In genomic region chr1:41875487-41875886, GRCh38 we compare ENCODE assay signal across 25 cellular contexts. TPM values are rescaled to one million over a fixed set of nuclear protein-coding genes. Genes with fewer than 3 reads are reported as not detected.
DNase-seq lines count a peak whose midpoint lies in the region; ATAC-seq, FAIRE-seq and TF ChIP-seq lines count a peak whose summit lies in the region.
"Had no signal": no experiment of that assay in that cellular context is flagged by ENCODE, and none has a peak within 500 bp of the region (broad histone marks: within the 10 kb centered on the region; RNA-seq: fewer than 3 reads in every experiment).

No MANE protein-coding gene starts in this region.

- H3K27me3 ChIP-seq in K562 (ENCODE audit: control insufficient read depth in 2 of 2, insufficient read depth in 2 of 2, low read length in 2 of 2) (peaks cover 10 to 26% of the 10 kb centered on the region in 2 experiments; a peak in 3 of 5 replicates), right atrium auricular region (no peaks in the 10 kb centered on the region), psoas muscle (ENCODE audit: insufficient read depth in 3 of 3, low read length in 2 of 3) (no peaks in the 10 kb centered on the region), dorsolateral prefrontal cortex (no peaks in the 10 kb centered on the region)
- H3K27me3 ChIP-seq: MG63, ovary, Peyer's patch had no signal

- FAIRE-seq in K562 (lab: Jason Lieb, UNC), result no peak
- FAIRE-seq: small intestine, urothelium cell line had no signal

- DNase-seq in activated CD8-positive, alpha-beta memory T cell treated with anti-CD3 and anti-CD28 coated beads, Interleukin-2, amount 50 U/mL, for 48 hours, result peak; percentile 42
- no peak for DNase-seq in activated CD8-positive, alpha-beta memory T cell treated with anti-CD3 and anti-CD28 coated beads, Interleukin-2, amount 50 U/mL, for 4 hours
- DNase-seq in K562 (ENCODE audit: extremely low read depth in 1 of 4, low spot score in 3 of 4) (no peak), right atrium auricular region (ENCODE audit: low spot score) (no peak), psoas muscle (peak in 1 of 2 donors; percentile 80), dorsolateral prefrontal cortex (no peak)
- DNase-seq: activated CD8-positive, alpha-beta T cell treated with anti-CD3 and anti-CD28 coated beads for 36 hours; activated effector memory CD4-positive, alpha-beta T cell treated with anti-CD3 and anti-CD28 coated beads, Interleukin-2, amount 50 U/mL, for 16 hours; activated naive CD8-positive, alpha-beta T cell treated with anti-CD3 and anti-CD28 coated beads, Interleukin-2, amount 50 U/mL, for 24 hours; Calu3; DMS79 treated with DMSO at 0.1 percent for 48 hours; MG63; NCI-H2029; NCI-H526 treated with DMSO at 0.1 percent for 48 hours; Peyer's patch; retina; SIG-M5; small intestine; stimulated activated naive CD4-positive, alpha-beta T cell had no signal

- in situ Hi-C loops in K562 (cut with MboI), result no loop called here

- ATAC-seq in K562 (peak; percentile 61), psoas muscle (peak; percentile 56 to 96 (median 88)), HG03354 (IDR thresholded peaks at IDR 0.05; ENCODE audit: poor library complexity, severe bottlenecking, unreplicated experiment) (no peak), GM19395 (IDR thresholded peaks at IDR 0.05; ENCODE audit: unreplicated experiment) (no peak)
- ATAC-seq: activated CD8-positive, alpha-beta T cell treated with anti-CD3 and anti-CD28 coated beads for 36 hours; activated naive CD8-positive, alpha-beta T cell treated with anti-CD3 and anti-CD28 coated beads, Interleukin-2, amount 50 U/mL, for 24 hours; esophagus mucosa had no signal

- POLR2A ChIA-PET in K562 (lab: Yijun Ruan, JAX), result interaction anchor here (0.6 kb wide), 1 partner anchor 95 kb away, joined by 3 read pairs; no protein-coding TSS in a partner anchor

- H3K4me1 ChIP-seq in K562 (replicated peaks in 1 of 2; ENCODE audit: control insufficient read depth in 2 of 2, insufficient read depth in 2 of 2, low read length in 2 of 2) (peaks cover 0 to 4% of the 10 kb centered on the region in 2 experiments; a peak in 3 of 5 replicates), right atrium auricular region (peaks cover 0 to 62% of the 10 kb centered on the region in 2 donors), psoas muscle (peaks cover 27% of the 10 kb centered on the region)
- H3K4me1 ChIP-seq: Peyer's patch had no signal

- no peaks in the 10 kb centered on the region for H3K9me1 ChIP-seq in K562 (ENCODE audit: control insufficient read depth, insufficient read depth, low read length)

- H2AFZ ChIP-seq in K562 (ENCODE audit: low read depth, low read length), result no peak overlapping the region

- intact Hi-C loops in K562 (cut with micrococcal nuclease) (no loop called here), psoas muscle (cut with DNase I) (no loop called here), dorsolateral prefrontal cortex (cut with DNase I) (no loop called here)

- H3K9me3 ChIP-seq in K562 (replicated peaks; ENCODE audit: control insufficient read depth, insufficient read depth, low read depth, low read length) (no peaks in the 10 kb centered on the region), right atrium auricular region (no peaks in the 10 kb centered on the region), psoas muscle (no peaks in the 10 kb centered on the region)
- H3K9me3 ChIP-seq: MG63, ovary, Peyer's patch had no signal

- TF ChIP-seq POLR2A in K562 (conservative IDR thresholded peaks at IDR 0.05), result no peak

- 3% methylated on average over 3 of the region's 3 CpGs for WGBS in K562 (ENCODE audit: insufficient coverage, low coverage, missing lambda C conversion rate)
- WGBS in psoas muscle, 3 donors, result 24 to 63% (median 46%) methylated on average over 3 of the region's 3 CpGs

- CTCF ChIA-PET in K562 (lab: Yijun Ruan, JAX; ENCODE audit: low intra/inter-chr PET ratio), result no interaction called here

- TF ChIP-seq RAD21 in K562 (CRISPR knock-in tag; conservative IDR thresholded peaks at IDR 0.05 in 1 of 2, IDR thresholded peaks at IDR 0.05 in 1 of 2), result no peak

- H3K27ac ChIP-seq in K562 (ENCODE audit: extremely low read depth, low read depth, low read length) (no peak overlapping the region), right atrium auricular region (peak overlapping the region; percentile 58 to 86), psoas muscle (no peak overlapping the region), dorsolateral prefrontal cortex (peak overlapping the region in 10 of 59 donors; percentile 0 to 46 (median 29))
- H3K27ac ChIP-seq: 22Rv1, ovary, Peyer's patch had no signal

- TF ChIP-seq EP300 in K562 (IDR thresholded peaks at IDR 0.05; ENCODE audit: low read length), result no peak

- H3K4me2 ChIP-seq in K562 (ENCODE audit: insufficient read depth, low read length), result no peak overlapping the region

- H3K9ac ChIP-seq in K562 (ENCODE audit: insufficient read depth in 1 of 2, low read depth in 2 of 2, low read length in 2 of 2), result no peak overlapping the region

- no peaks in the 10 kb centered on the region for H3K36me3 ChIP-seq in K562 (ENCODE audit: control insufficient read depth, insufficient read depth, low read length)
- H3K36me3 ChIP-seq in right atrium auricular region, result no peaks in the 10 kb centered on the region
- H3K36me3 ChIP-seq in psoas muscle (ENCODE audit: insufficient read depth in 1 of 2, low read depth in 1 of 2), result no peaks in the 10 kb centered on the region
- H3K36me3 ChIP-seq: MG63, ovary, Peyer's patch had no signal

- TF ChIP-seq CTCF in K562 (IDR thresholded peaks at IDR 0.05 in 2 of 3, conservative IDR thresholded peaks at IDR 0.05 in 1 of 3; ENCODE audit: insufficient read depth in 2 of 3, low read depth in 1 of 3, low read length in 3 of 3), result no peak
- TF ChIP-seq CTCF in right atrium auricular region (IDR thresholded peaks at IDR 0.05), result no peak
- TF ChIP-seq CTCF in psoas muscle (IDR thresholded peaks at IDR 0.05), result no peak
- TF ChIP-seq CTCF in dorsolateral prefrontal cortex (IDR thresholded peaks at IDR 0.05 in 54 of 56, conservative IDR thresholded peaks at IDR 0.05 in 2 of 56; ENCODE audit: low read depth in 1 of 56, partially characterized antibody in 56 of 56), result no peak

- H3K79me2 ChIP-seq in K562 (ENCODE audit: control insufficient read depth, insufficient read depth, low read length), result no peaks in the 10 kb centered on the region

- H3K4me3 ChIP-seq in K562 (no peak overlapping the region), right atrium auricular region (no peak overlapping the region), psoas muscle (no peak overlapping the region), dorsolateral prefrontal cortex (no peak overlapping the region)
- H3K4me3 ChIP-seq: MG63, ovary, Peyer's patch had no signal

- no TSS peak for BruUV-seq in K562 (replicated peaks; lab: Mats Ljungman, UMichigan)

- no peaks in the 10 kb centered on the region for H4K20me1 ChIP-seq in K562 (replicated peaks; ENCODE audit: control insufficient read depth, insufficient read depth, low read length)

TF ChIP-seq in K562, 482 proteins besides CTCF, POLR2A, EP300 and RAD21 (continues in another document):
- TF ChIP-seq HCFC1 (IDR thresholded peaks at IDR 0.05; ENCODE audit: low read depth, low read length) (no peak), RFX5 (IDR thresholded peaks at IDR 0.05; ENCODE audit: low read depth, low read length) (no peak), IRF2 (CRISPR knock-in tag; IDR thresholded peaks at IDR 0.05) (no peak), TAF7 (tag; IDR thresholded peaks at IDR 0.05) (no peak), SPI1 (IDR thresholded peaks at IDR 0.05; ENCODE audit: borderline replicate concordance, low read depth, low read length) (no peak), SMAD4 (CRISPR knock-in tag; conservative IDR thresholded peaks at IDR 0.05) (no peak)

RNA-seq across cellular contexts. Expression of gene HIVEP3, which starts 43.2 kb away (rescaled TPM):
- total RNA-seq in K562 (2011; cell fraction: chromatin; rRNA removed; ENCODE audit: low replicate concordance), result 1.9 and 2.5 TPM in 2 replicates
- total RNA-seq in K562 (2011; cell fraction: nucleolus; rRNA removed), result 0.83 and 2.0 TPM in 2 replicates
- 1.5 and 2.0 TPM in 2 replicates for total RNA-seq in K562 (2011; cell fraction: nucleoplasm; rRNA removed)
- total RNA-seq in K562 (2014; rRNA removed) (0.09 and 0.16 TPM in 2 replicates), K562 (2014; rRNA removed; fragmentation: Illumina TruSeq; extraction: Trizol) (0.26 and 0.33 TPM in 2 replicates), K562 (2015; rRNA removed; fragmentation: Illumina TruSeq; extraction: Trizol) (0.11 and 0.23 TPM in 2 replicates), K562 (2021) (0.58 and 0.63 TPM in 2 replicates), right atrium auricular region (1 to 10 TPM; 4.7 to 5.8 TPM), psoas muscle (1 to 10 TPM; 2.1 to 3.4 (median 3.1) TPM), dorsolateral prefrontal cortex (10 to 100 TPM; 10.1 to 43.8 (median 25.6) TPM)
- polyA plus RNA-seq in K562 (2011; rRNA removed) (0.23 and 0.35 TPM in 2 replicates), K562 (2014; fragmentation: Illumina TruSeq; extraction: Trizol) (0.53 and 0.55 TPM in 2 replicates), K562 (2014; fragmentation: Nextera tagmentation; extraction: Ambion mirVana) (under 1 TPM in 1 of 2 experiments, not detected in 1; 0.11 TPM), K562 (2014; rRNA removed) (0.15 and 0.49 TPM in 2 replicates), psoas muscle (1 to 10 TPM in 1 of 3 donors, under 1 TPM in 2; 0.70 to 1.4 (median 0.98) TPM)
- 0.28 and 0.54 TPM in 2 replicates for polyA plus RNA-seq in K562 (2011; cell fraction: cytosol; rRNA removed)
- 0.38 and 0.65 TPM in 2 replicates for polyA plus RNA-seq in K562 (2011; cell fraction: nucleus; rRNA removed)
- polyA plus RNA-seq in K562 (2012), result 0.43 and 0.93 TPM in 2 replicates
- polyA minus RNA-seq in K562 (2011; rRNA and poly(A)+ RNA removed), result 0.45 and 0.74 TPM in 2 replicates
- polyA minus RNA-seq in K562 (2011; cell fraction: cytosol; rRNA and poly(A)+ RNA removed), result 0.55 TPM in 1 of 2 replicates, not detected in the other
- polyA minus RNA-seq in K562 (2011; cell fraction: nucleus; rRNA and poly(A)+ RNA removed), result 0.11 and 0.40 TPM in 2 replicates

Comparison
In these comparisons a context has a peak if more than half of its experiments do, and no peak if none do; other contexts are left out.
1. ATAC-seq: peak in K562 (single experiment) and psoas muscle (4 of 4); none in HG03354 (single experiment) and GM19395 (single experiment).
2. H3K27ac ChIP-seq: peak in right atrium auricular region (2 of 2); none in K562 (single experiment) and psoas muscle (single experiment).